ENCODE assay signal across 8 cellular contexts in the genomic region with DNA sequence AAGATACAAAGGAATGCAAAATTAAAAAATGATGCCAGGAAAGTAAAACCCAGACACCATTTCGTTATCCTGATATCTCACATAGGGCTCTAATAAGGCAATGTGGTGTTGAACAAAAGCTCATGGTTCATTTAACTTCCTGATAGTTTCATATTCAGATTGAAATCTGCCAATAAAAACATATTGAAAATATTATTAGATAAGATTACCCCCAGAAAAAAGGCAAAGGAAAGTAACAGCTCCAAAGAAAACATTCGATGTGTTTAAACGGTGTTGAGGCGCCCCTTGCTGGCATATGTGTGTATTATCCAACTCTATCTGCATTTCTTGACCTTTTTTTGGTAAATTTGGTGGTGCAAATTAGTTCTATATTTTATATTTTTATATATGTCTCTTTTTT.
DNase-seq lines count a peak whose midpoint lies in the region; ATAC-seq, FAIRE-seq and TF ChIP-seq lines count a peak whose summit lies in the region.

No MANE protein-coding gene starts in this region.

- FAIRE-seq in RCC 7860 (lab: Jason Lieb, UNC): peak; percentile 62

- H3K79me2 ChIP-seq in hepatocyte: no peaks in the 10 kb centered on the region

- POLR2A ChIA-PET in AG04450 (lab: Yijun Ruan, JAX): interaction anchor here (0.6 kb wide), 1 partner anchor 227 kb away, joined by 9 read pairs; no protein-coding TSS in a partner anchor

- 19 to 25% (median 21%) methylated on average over 4 of the region's 4 CpGs for whole genome bisulfite sequencing in adrenal gland, 4 donors
- 36% methylated on average over 4 of the region's 4 CpGs for WGBS in hepatocyte (ENCODE audit: low lambda C conversion rate, missing lambda C conversion rate)

- peaks cover 0 to 20% of the 10 kb centered on the region in 2 donors for H3K36me3 ChIP-seq in adrenal gland (replicated peaks in 1 of 2)
- H3K36me3 ChIP-seq in hepatocyte (replicated peaks; ENCODE audit: insufficient read depth, low read depth): no peaks in the 10 kb centered on the region

- no peaks in the 10 kb centered on the region for H4K20me1 ChIP-seq in hepatocyte (ENCODE audit: insufficient read depth, poor library complexity, severe bottlenecking)

- H2AFZ ChIP-seq in hepatocyte: no peak overlapping the region

- H3K9me2 ChIP-seq in hepatocyte (replicated peaks; ENCODE audit: insufficient read depth): no peaks in the 10 kb centered on the region

- CTCF ChIA-PET in AG04450 (lab: Charles Lee): interaction anchor here (0.6 to 3.0 kb wide), 37 partner anchors 8 to 400 kb away, joined by 3 to 106 read pairs (median 4); a partner anchor contains a TSS

- no peak overlapping the region for H3K4me2 ChIP-seq in hepatocyte

- H3K4me3 ChIP-seq in AG04450 (ENCODE audit: low read depth, low read length) (no peak overlapping the region), adrenal gland (no peak overlapping the region), hepatocyte (no peak overlapping the region)

- ATAC-seq in GM21619 (IDR thresholded peaks at IDR 0.05; ENCODE audit: unreplicated experiment): no peak

- TF ChIP-seq POLR2A in adrenal gland (IDR thresholded peaks at IDR 0.05): no peak

- DNase-seq in AG04450 (ENCODE audit: low read depth, low spot score) (peak; percentile 16), GM10266 (ENCODE audit: extremely low spot score) (no peak), RCC 7860 (ENCODE audit: low spot score) (peak; percentile 15), adrenal gland (peak in 6 of 7 donors; percentile 34 to 71 (median 52)), hepatocyte (ENCODE audit: low spot score) (peak; percentile 67), middle frontal gyrus (ENCODE audit: extremely low spot score, low spot score) (no peak)
- peak; percentile 1 to 15 (median 10) for DNase-seq in stimulated activated CD4-positive, alpha-beta T cell treated with anti-CD3 and anti-CD28 coated beads, Interleukin-12 subunit alpha, Interleukin-12 subunit beta, amount 100 ng/mL, for 48 hours (ENCODE audit: low read depth in 2 of 3, low spot score in 1 of 3)

- H3K27ac ChIP-seq in AG04450 (ENCODE audit: low read depth, low read length): no peak overlapping the region
- H3K27ac ChIP-seq in adrenal gland: no peak overlapping the region
- H3K27ac ChIP-seq in hepatocyte: no peak overlapping the region

- intact Hi-C loops in adrenal gland (cut with DNase I): loop anchor here (5.0 kb wide), 2 partner anchors 169 to 229 kb away; a partner anchor contains a TSS

- H3K4me1 ChIP-seq in adrenal gland (replicated peaks in 1 of 2) (peaks cover 0 to 7% of the 10 kb centered on the region in 2 donors), hepatocyte (ENCODE audit: insufficient read depth) (peaks cover 12% of the 10 kb centered on the region)

- H3K27me3 ChIP-seq in AG04450 (ENCODE audit: control insufficient read depth, insufficient read depth, low read length) (no peaks in the 10 kb centered on the region), adrenal gland (no peaks in the 10 kb centered on the region), hepatocyte (no peaks in the 10 kb centered on the region)

- H3K9me3 ChIP-seq in AG04450 (ENCODE audit: control insufficient read depth, insufficient read depth, low read length) (no peaks in the 10 kb centered on the region), adrenal gland (replicated peaks in 1 of 3) (no peaks in the 10 kb centered on the region), hepatocyte (ENCODE audit: low read depth) (no peaks in the 10 kb centered on the region)

- peak; percentile 66 for TF ChIP-seq CTCF in AG04450 (IDR thresholded peaks at IDR 0.05; ENCODE audit: low read depth, low read length)
- TF ChIP-seq CTCF in GM10266 (IDR thresholded peaks at IDR 0.05; ENCODE audit: control insufficient read depth, insufficient read depth, low read depth, missing control alignments): peak; percentile 60
- TF ChIP-seq CTCF in adrenal gland (IDR thresholded peaks at IDR 0.05): peak; percentile 40 to 89 (median 76)
- peak; percentile 89 for TF ChIP-seq CTCF in hepatocyte (IDR thresholded peaks at IDR 0.05; ENCODE audit: poor library complexity)

Comparison
In these comparisons a context has a peak if more than half of its experiments do, and no peak if none do; other contexts are left out.
1. DNase-seq: peak in AG04450 (single experiment), RCC 7860 (single experiment), adrenal gland (6 of 7), hepatocyte (single experiment) and stimulated activated CD4-positive, alpha-beta T cell treated with anti-CD3 and anti-CD28 coated beads, Interleukin-12 subunit alpha, Interleukin-12 subunit beta, amount 100 ng/mL, for 48 hours (3 of 3); none in GM10266 (single experiment) and middle frontal gyrus (single experiment).
2. Peak in every context shown above with its lines, with median percentiles within 50 percentile points of each other: CTCF ChIP-seq.